ENCODE assay signal across 21 cellular contexts in the genomic region with DNA sequence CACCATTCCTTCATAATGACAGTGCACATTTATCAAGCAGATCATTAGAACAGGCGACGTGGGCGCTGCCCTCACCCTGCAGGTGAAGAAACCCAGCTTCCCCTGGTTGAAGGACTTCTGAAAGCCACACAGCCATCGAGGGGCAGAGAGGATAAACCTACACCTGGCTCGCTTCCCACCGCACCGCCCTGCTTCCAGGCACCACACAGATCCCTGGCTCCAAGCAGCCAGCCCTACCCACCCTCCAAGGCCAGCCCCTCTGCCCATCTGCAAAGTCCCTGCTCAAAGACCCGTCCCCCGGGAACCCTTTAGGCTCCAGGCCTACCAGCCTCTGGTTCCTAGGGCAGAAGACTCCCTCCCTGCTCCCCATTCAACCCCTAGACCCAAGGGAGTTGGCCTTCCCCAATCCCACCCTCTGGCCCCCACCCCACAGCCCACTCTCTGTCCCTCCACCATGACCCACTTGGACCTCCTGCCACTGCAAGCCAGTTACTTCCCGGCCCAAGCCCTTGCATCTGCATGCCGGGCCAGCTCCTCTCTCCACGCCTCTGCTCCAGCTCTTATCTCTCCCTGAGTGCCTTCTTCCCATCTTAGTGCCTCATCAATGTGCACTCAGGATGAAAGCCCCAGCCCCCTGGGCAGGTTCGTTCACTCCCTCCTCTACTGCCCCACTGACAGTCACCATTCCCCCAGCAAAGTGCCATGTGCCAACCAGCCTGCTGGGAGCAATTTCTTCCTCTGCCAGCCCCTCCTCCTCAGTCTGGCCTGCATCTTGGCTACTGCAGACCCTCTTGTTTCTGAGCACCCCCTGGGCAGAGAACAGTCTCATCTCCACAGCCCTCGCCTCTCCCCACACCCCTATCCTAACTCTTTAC. TPM values are rescaled to one million over a fixed set of nuclear protein-coding genes. Genes with fewer than 3 reads are reported as not detected.
DNase-seq lines count a peak whose midpoint lies in the region; ATAC-seq and TF ChIP-seq lines count a peak whose summit lies in the region.
"Had no signal": no experiment of that assay in that cellular context is flagged by ENCODE, and none has a peak within 500 bp of the region (broad histone marks: within the 10 kb centered on the region; RNA-seq: fewer than 3 reads in every experiment).

No MANE protein-coding gene starts in this region.

- H3K4me1 Mint-ChIP-seq in stimulated activated naive CD8-positive, alpha-beta T cell treated with anti-CD3 and anti-CD28 coated beads, Interleukin-15, amount 100 ng/mL, for 72 hours = no peaks in the 10 kb centered on the region
- peaks cover 2% of the 10 kb centered on the region for H3K4me1 Mint-ChIP-seq in progenitor cell of endocrine pancreas (ENCODE audit: low read depth)
- H3K4me1 Mint-ChIP-seq in activated CD4-positive, alpha-beta T cell treated with anti-CD3 and anti-CD28 coated beads for 36 hours = no peaks in the 10 kb centered on the region

- POLR2A ChIA-PET in activated CD4-positive, alpha-beta T cell treated with anti-CD3 and anti-CD28 coated beads for 36 hours (lab: Charles Lee) = no interaction called here

- peaks cover 0 to 28% of the 10 kb centered on the region in 2 donors for H3K36me3 ChIP-seq in left lung

- H3K4me1 ChIP-seq in left lung = no peaks in the 10 kb centered on the region
- H3K4me1 ChIP-seq: A549, BLaER1, Peyer's patch had no signal

- H3K9me3 Mint-ChIP-seq in stimulated activated naive CD8-positive, alpha-beta T cell treated with anti-CD3 and anti-CD28 coated beads, Interleukin-15, amount 100 ng/mL, for 72 hours = no peaks in the 10 kb centered on the region
- no peaks in the 10 kb centered on the region for H3K9me3 Mint-ChIP-seq in progenitor cell of endocrine pancreas (ENCODE audit: low read depth)
- H3K9me3 Mint-ChIP-seq in activated CD4-positive, alpha-beta T cell treated with anti-CD3 and anti-CD28 coated beads for 36 hours (ENCODE audit: low read depth) = no peaks in the 10 kb centered on the region
- H3K9me3 Mint-ChIP-seq: CD8-positive, alpha-beta T cell had no signal

- H3K27me3 Mint-ChIP-seq in stimulated activated naive CD8-positive, alpha-beta T cell treated with anti-CD3 and anti-CD28 coated beads, Interleukin-15, amount 100 ng/mL, for 72 hours = no peaks in the 10 kb centered on the region
- no peaks in the 10 kb centered on the region for H3K27me3 Mint-ChIP-seq in progenitor cell of endocrine pancreas
- H3K27me3 Mint-ChIP-seq in activated CD4-positive, alpha-beta T cell treated with anti-CD3 and anti-CD28 coated beads for 36 hours = no peaks in the 10 kb centered on the region

- intact Hi-C loops in left lung (cut with DNase I) (no loop called here), head of caudate nucleus (cut with DNase I) (no loop called here)
- intact Hi-C loops in activated CD4-positive, alpha-beta T cell treated with anti-CD3 and anti-CD28 coated beads for 36 hours (cut with DNase I, micrococcal nuclease) = no loop called here

- no peak overlapping the region for H3K4me3 ChIP-seq in left lung
- H3K4me3 ChIP-seq: A549, BLaER1, K562, Peyer's patch had no signal

- DNase-seq in stimulated activated naive CD8-positive, alpha-beta T cell treated with anti-CD3 and anti-CD28 coated beads, Interleukin-15, amount 100 ng/mL, for 72 hours = no peak
- no peak for DNase-seq in stimulated activated naive CD8-positive, alpha-beta T cell treated with anti-CD3 and anti-CD28 coated beads, Interleukin-15, Interleukin-2, amounts not matched to agents 100 U/mL and 50 U/mL, for 24 hours
- DNase-seq in left lung (peak; percentile 22 to 48), progenitor cell of endocrine pancreas (ENCODE audit: low spot score, unreplicated experiment) (no peak), head of caudate nucleus (no peak)
- no peak for DNase-seq in activated CD4-positive, alpha-beta T cell treated with anti-CD3 and anti-CD28 coated beads for 36 hours
- DNase-seq: Calu3; CD8-positive, alpha-beta T cell; DMS53; EL; GOT3; NCI-H1105 treated with DMSO at 0.1 percent for 48 hours; NCI-H1694 treated with DMSO at 0.1 percent for 48 hours; NCI-H748 treated with DMSO at 0.1 percent for 48 hours; NK-92 treated with Interleukin-12 subunit alpha and Interleukin-12 subunit beta, amount 100 ng/mL, for 24 hours had no signal

- no peak overlapping the region for H3K27ac ChIP-seq in left lung
- H3K27ac ChIP-seq: A549, BLaER1, Peyer's patch had no signal

- peak overlapping the region; percentile 27 to 81 for H3K27ac Mint-ChIP-seq in stimulated activated naive CD8-positive, alpha-beta T cell treated with anti-CD3 and anti-CD28 coated beads, Interleukin-15, amount 100 ng/mL, for 72 hours
- H3K27ac Mint-ChIP-seq in progenitor cell of endocrine pancreas = peak overlapping the region; percentile 52
- no peak overlapping the region for H3K27ac Mint-ChIP-seq in activated CD4-positive, alpha-beta T cell treated with anti-CD3 and anti-CD28 coated beads for 36 hours
- H3K27ac Mint-ChIP-seq: CD8-positive, alpha-beta T cell had no signal

- TF ChIP-seq CTCF in left lung (IDR thresholded peaks at IDR 0.05) (no peak), progenitor cell of endocrine pancreas (IDR thresholded peaks at IDR 0.05; ENCODE audit: unreplicated experiment) (no peak)

- CTCF ChIA-PET in activated CD4-positive, alpha-beta T cell treated with anti-CD3 and anti-CD28 coated beads for 36 hours (lab: Charles Lee) = no interaction called here

- no peaks in the 10 kb centered on the region for H3K9me3 ChIP-seq in left lung
- H3K9me3 ChIP-seq: A549, BLaER1, Peyer's patch had no signal

- H3K27me3 ChIP-seq in left lung = no peaks in the 10 kb centered on the region
- H3K27me3 ChIP-seq: BLaER1, Peyer's patch had no signal

- peaks cover 3% of the 10 kb centered on the region for H3K36me3 Mint-ChIP-seq in progenitor cell of endocrine pancreas (ENCODE audit: insufficient read depth)
- H3K36me3 Mint-ChIP-seq in activated CD4-positive, alpha-beta T cell treated with anti-CD3 and anti-CD28 coated beads for 36 hours (ENCODE audit: low read depth) = peaks cover 2% of the 10 kb centered on the region

- ATAC-seq in stimulated activated naive CD8-positive, alpha-beta T cell treated with anti-CD3 and anti-CD28 coated beads, Interleukin-15, amount 100 ng/mL, for 72 hours = no peak
- no peak for ATAC-seq in stimulated activated naive CD8-positive, alpha-beta T cell treated with anti-CD3 and anti-CD28 coated beads, Interleukin-15, Interleukin-2, amounts not matched to agents 100 U/mL and 50 U/mL, for 24 hours
- no peak for ATAC-seq in left lung
- no peak for ATAC-seq in GM18868 (IDR thresholded peaks at IDR 0.05; ENCODE audit: unreplicated experiment)
- no peak for ATAC-seq in activated CD4-positive, alpha-beta T cell treated with anti-CD3 and anti-CD28 coated beads for 36 hours
- ATAC-seq: A549; CD8-positive, alpha-beta T cell; K562; Right ventricle myocardium inferior had no signal

- no peak overlapping the region for H3K4me3 Mint-ChIP-seq in stimulated activated naive CD8-positive, alpha-beta T cell treated with anti-CD3 and anti-CD28 coated beads, Interleukin-15, amount 100 ng/mL, for 72 hours
- H3K4me3 Mint-ChIP-seq in progenitor cell of endocrine pancreas (ENCODE audit: low read depth) = no peak overlapping the region
- H3K4me3 Mint-ChIP-seq in activated CD4-positive, alpha-beta T cell treated with anti-CD3 and anti-CD28 coated beads for 36 hours = no peak overlapping the region
- H3K4me3 Mint-ChIP-seq: CD8-positive, alpha-beta T cell had no signal

RNA-seq across cellular contexts. Expression of a gene that starts 28.0 kb away (rescaled TPM):
- total RNA-seq in left lung = 10 to 100 TPM; 73.2 to 90.1 TPM
- 39.2 and 43.7 TPM in 2 replicates for total RNA-seq in progenitor cell of endocrine pancreas
- total RNA-seq in activated CD4-positive, alpha-beta T cell treated with anti-CD3 and anti-CD28 coated beads for 36 hours = 10 to 100 TPM; 26.9 to 37.4 TPM

Comparison
In these comparisons a context has a peak if more than half of its experiments do, and no peak if none do; other contexts are left out.
1. DNase-seq: peak in left lung (2 of 2); none in stimulated activated naive CD8-positive, alpha-beta T cell treated with anti-CD3 and anti-CD28 coated beads, Interleukin-15, amount 100 ng/mL, for 72 hours (0 of 2), stimulated activated naive CD8-positive, alpha-beta T cell treated with anti-CD3 and anti-CD28 coated beads, Interleukin-15, Interleukin-2, amounts not matched to agents 100 U/mL and 50 U/mL, for 24 hours (single experiment), progenitor cell of endocrine pancreas (single experiment), head of caudate nucleus (0 of 42) and activated CD4-positive, alpha-beta T cell treated with anti-CD3 and anti-CD28 coated beads for 36 hours (single experiment).